Comparison of ENCODE assay signal across 12 cellular contexts in the genomic region with DNA sequence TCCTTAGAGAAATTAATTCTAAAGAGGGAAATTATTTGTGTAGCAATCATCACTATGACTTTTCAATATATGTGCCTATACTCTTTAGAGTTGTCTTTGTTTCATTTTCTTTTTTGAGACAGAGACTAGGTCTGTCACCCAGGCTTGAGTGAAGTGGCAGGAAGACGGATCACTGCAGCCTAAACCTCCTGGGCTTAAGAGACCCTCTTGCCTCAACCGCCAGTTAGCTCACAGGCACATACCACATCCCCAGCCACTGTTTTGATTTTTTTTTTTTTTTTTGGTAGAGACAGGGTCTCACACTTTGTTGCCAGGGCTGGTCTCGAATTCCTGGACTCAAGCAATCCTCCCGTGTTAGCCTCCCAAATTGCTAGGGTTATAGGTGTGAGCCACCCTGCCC. TPM values are rescaled to one million over a fixed set of nuclear protein-coding genes. Genes with fewer than 3 reads are reported as not detected.
DNase-seq lines count a peak whose midpoint lies in the region; ATAC-seq and TF ChIP-seq lines count a peak whose summit lies in the region.
"Had no signal": no experiment of that assay in that cellular context is flagged by ENCODE, and none has a peak within 500 bp of the region (broad histone marks: within the 10 kb centered on the region; RNA-seq: fewer than 3 reads in every experiment).

No MANE protein-coding gene starts in this region.

- H3K4me1 ChIP-seq in BLaER1 treated with 17β-estradiol and CSF1 and Interleukin-3, amounts not matched to agents 10 nM and 100 nM, result peaks cover 67 to 89% (median 75%) of the 10 kb centered on the region in 10 experiments
- peaks cover 49% of the 10 kb centered on the region for H3K4me1 ChIP-seq in Loucy (ENCODE audit: insufficient read depth, low read length, poor library complexity, severe bottlenecking)
- peaks cover 9% of the 10 kb centered on the region for H3K4me1 ChIP-seq in fibroblast of lung (ENCODE audit: control insufficient read depth, extremely low read depth, insufficient read depth, low read length)
- peaks cover 67% of the 10 kb centered on the region for H3K4me1 ChIP-seq in vagina

- ATAC-seq in GM18858 (IDR thresholded peaks at IDR 0.05; ENCODE audit: unreplicated experiment), result peak; percentile 49
- no peak for ATAC-seq in HG03175 (IDR thresholded peaks at IDR 0.05; ENCODE audit: unreplicated experiment)
- ATAC-seq: K562 had no signal

- peaks cover 72 to 100% (median 100%) of the 10 kb centered on the region in 11 experiments; a peak in 21 of 22 replicates for H4K20me1 ChIP-seq in BLaER1 treated with 17β-estradiol and CSF1 and Interleukin-3, amounts not matched to agents 10 nM and 100 nM
- H4K20me1 ChIP-seq in Loucy (ENCODE audit: insufficient read depth, low read length, poor library complexity, severe bottlenecking) (peaks cover 99% of the 10 kb centered on the region), fibroblast of lung (ENCODE audit: control insufficient read depth, extremely low read depth, insufficient read depth, low read length) (peaks cover 17% of the 10 kb centered on the region)

- H3K9me2 ChIP-seq in Loucy (replicated peaks; ENCODE audit: low read depth, low read length), result no peaks in the 10 kb centered on the region

- peaks cover 100% of the 10 kb centered on the region for H3K79me2 ChIP-seq in Loucy (ENCODE audit: insufficient read depth, low read length)
- H3K79me2 ChIP-seq in fibroblast of lung (ENCODE audit: control insufficient read depth, insufficient read depth, low read length), result peaks cover 99% of the 10 kb centered on the region

- peak overlapping the region in 6 of 10 experiments; percentile 22 to 47 (median 32); a peak in 8 of 20 replicates for H3K4me3 ChIP-seq in BLaER1 treated with 17β-estradiol and CSF1 and Interleukin-3, amounts not matched to agents 10 nM and 100 nM
- H3K4me3 ChIP-seq in Loucy (ENCODE audit: low read length, poor library complexity, severe bottlenecking) (peak overlapping the region; percentile 54), fibroblast of lung (replicated peaks in 1 of 4; ENCODE audit: control extremely low read depth in 1 of 4, insufficient read depth in 1 of 4, low read depth in 3 of 4, low read length in 4 of 4) (no peak overlapping the region), vagina (no peak overlapping the region)
- H3K4me3 ChIP-seq: K562 had no signal

- TF ChIP-seq CTCF in Loucy (conservative IDR thresholded peaks at IDR 0.05; ENCODE audit: low read length), result no peak
- no peak for TF ChIP-seq CTCF in fibroblast of lung (conservative IDR thresholded peaks at IDR 0.05 in 1 of 2, IDR thresholded peaks at IDR 0.05 in 1 of 2; ENCODE audit: low read depth in 1 of 2, low read length in 2 of 2)
- TF ChIP-seq CTCF in vagina (IDR thresholded peaks at IDR 0.05), result no peak

- no peak for DNase-seq in fibroblast of lung (ENCODE audit: low read depth in 2 of 2)
- DNase-seq in amniotic stem cell (lab: John Stamatoyannopoulos, UW), result no peak
- no peak for DNase-seq in vagina (ENCODE audit: extremely low spot score in 2 of 2)
- no peak for DNase-seq in SHP77 (lab: John Stamatoyannopoulos, UW)
- DNase-seq: activated CD4-positive, CD25-positive, alpha-beta regulatory T cell treated with anti-CD3 and anti-CD28 coated beads, Interleukin-2, amount 50 U/mL, for 72 hours; brain microvascular endothelial cell; small intestine had no signal

- H3K9me3 ChIP-seq in BLaER1 treated with 17β-estradiol and CSF1 and Interleukin-3, amounts not matched to agents 10 nM and 100 nM (replicated peaks in 1 of 11), result peaks cover 0 to 4% (median 0%) of the 10 kb centered on the region in 11 experiments; a peak in 1 of 22 replicates
- H3K9me3 ChIP-seq in Loucy (ENCODE audit: insufficient read depth, low read depth, low read length), result no peaks in the 10 kb centered on the region
- no peaks in the 10 kb centered on the region for H3K9me3 ChIP-seq in fibroblast of lung (ENCODE audit: control insufficient read depth, insufficient read depth, low read depth, low read length)
- no peaks in the 10 kb centered on the region for H3K9me3 ChIP-seq in vagina

- peaks cover 25 to 87% (median 69%) of the 10 kb centered on the region in 11 experiments for H3K36me3 ChIP-seq in BLaER1 treated with 17β-estradiol and CSF1 and Interleukin-3, amounts not matched to agents 10 nM and 100 nM
- peaks cover 48% of the 10 kb centered on the region; the same call in 1 of the 2 replicates for H3K36me3 ChIP-seq in Loucy (ENCODE audit: insufficient read depth, low read length)
- H3K36me3 ChIP-seq in fibroblast of lung (ENCODE audit: control insufficient read depth, insufficient read depth, low read length), result peaks cover 4% of the 10 kb centered on the region
- no peaks in the 10 kb centered on the region for H3K36me3 ChIP-seq in vagina

- H2AFZ ChIP-seq in Loucy (ENCODE audit: low read length), result no peak overlapping the region
- H2AFZ ChIP-seq in fibroblast of lung (ENCODE audit: low read length), result no peak overlapping the region

- H3F3A ChIP-seq in Loucy (ENCODE audit: low read depth), result 0 out of 2 replicates have a peak, but pooled peaks cover 3% of the 10 kb centered on the region

- H3K4me2 ChIP-seq in BLaER1 treated with 17β-estradiol and CSF1 and Interleukin-3, amounts not matched to agents 10 nM and 100 nM, result peak overlapping the region; percentile 71 to 94 (median 78)
- peak overlapping the region; percentile 69 for H3K4me2 ChIP-seq in Loucy (ENCODE audit: low read depth, low read length, poor library complexity, severe bottlenecking)
- peak overlapping the region; percentile 8 for H3K4me2 ChIP-seq in fibroblast of lung (ENCODE audit: extremely low read depth, insufficient read depth, low read length)

- no peak for TF ChIP-seq POLR2A in vagina (IDR thresholded peaks at IDR 0.05)

- peak overlapping the region; percentile 53 to 71 (median 64); a peak in 20 of 22 replicates for H3K27ac ChIP-seq in BLaER1 treated with 17β-estradiol and CSF1 and Interleukin-3, amounts not matched to agents 10 nM and 100 nM
- H3K27ac ChIP-seq in fibroblast of lung (ENCODE audit: insufficient read depth, low read length) (peak overlapping the region; percentile 29), vagina (no peak overlapping the region)
- H3K27ac ChIP-seq: brain microvascular endothelial cell had no signal

- no peaks in the 10 kb centered on the region for H3K27me3 ChIP-seq in BLaER1 treated with 17β-estradiol and CSF1 and Interleukin-3, amounts not matched to agents 10 nM and 100 nM
- H3K27me3 ChIP-seq in Loucy (ENCODE audit: insufficient read depth, low read length, poor library complexity, severe bottlenecking) (no peaks in the 10 kb centered on the region), fibroblast of lung (ENCODE audit: control insufficient read depth, insufficient read depth, low read length) (no peaks in the 10 kb centered on the region), vagina (no peaks in the 10 kb centered on the region)
- H3K27me3 ChIP-seq: brain microvascular endothelial cell had no signal

- peak overlapping the region; percentile 44 to 77 (median 63); a peak in 20 of 22 replicates for H3K9ac ChIP-seq in BLaER1 treated with 17β-estradiol and CSF1 and Interleukin-3, amounts not matched to agents 10 nM and 100 nM
- peak overlapping the region; percentile 6 for H3K9ac ChIP-seq in Loucy (ENCODE audit: low read depth, low read length, poor library complexity, severe bottlenecking)
- no peak overlapping the region for H3K9ac ChIP-seq in fibroblast of lung (ENCODE audit: insufficient read depth, low read length)

- intact Hi-C loops in vagina (cut with DNase I), result no loop called here

RNA-seq across cellular contexts. Expression of gene YWHAQ, which starts 12.4 kb away (rescaled TPM):
- total RNA-seq in fibroblast of lung (247 and 323 TPM in 2 replicates), vagina (173 TPM)
- 510 and 666 TPM in 2 replicates for polyA plus RNA-seq in fibroblast of lung
- 393 and 565 TPM in 2 replicates for polyA plus RNA-seq in fibroblast of lung (2012)
- 89.7 and 132 TPM in 2 replicates for polyA minus RNA-seq in fibroblast of lung (ENCODE audit: low replicate concordance)

Comparison
In these comparisons a context has a peak if more than half of its experiments do, and no peak if none do; other contexts are left out.
1. H3K4me2 ChIP-seq: peak in every context shown above with its lines; median percentile 78 in BLaER1 treated with 17β-estradiol and CSF1 and Interleukin-3, amounts not matched to agents 10 nM and 100 nM; 69 in Loucy; 8 in fibroblast of lung.
2. H3K4me3 ChIP-seq: peak in BLaER1 treated with 17β-estradiol and CSF1 and Interleukin-3, amounts not matched to agents 10 nM and 100 nM (6 of 10) and Loucy (single experiment); none in fibroblast of lung (0 of 4) and vagina (0 of 2).